10 cellular contexts compared by ENCODE assay signal in the genomic region with DNA sequence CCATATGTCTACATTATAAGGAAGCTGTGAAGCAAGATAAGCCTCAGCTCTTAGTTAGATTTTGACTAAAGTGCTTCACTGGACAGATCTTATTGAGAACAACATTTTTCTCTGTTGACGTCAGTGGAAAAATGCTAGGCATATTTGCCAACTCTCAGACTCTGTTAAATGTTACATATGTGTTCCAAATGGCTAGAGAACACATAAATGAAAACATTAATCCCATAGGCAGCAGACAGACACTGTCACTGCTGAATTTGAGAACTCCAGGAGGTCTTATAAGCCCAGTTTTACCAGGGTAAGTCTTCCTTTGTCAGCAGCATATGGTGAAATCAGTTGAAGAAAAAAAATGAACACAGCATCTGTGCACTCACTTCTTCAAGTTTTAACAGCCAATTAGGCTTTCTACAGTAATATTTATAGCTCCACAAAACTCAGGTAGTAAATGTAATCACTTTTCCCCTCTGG.
A peak's percentile ranks its signal among the peaks of the same experiment; 100 is the strongest.
DNase-seq lines count a peak whose midpoint lies in the region; ATAC-seq and TF ChIP-seq lines count a peak whose summit lies in the region.
"Had no signal": no experiment of that assay in that cellular context is flagged by ENCODE, and none has a peak within 500 bp of the region (broad histone marks: within the 10 kb centered on the region; RNA-seq: fewer than 3 reads in every experiment).

No MANE protein-coding gene starts in this region.

- DNase-seq in CD4-positive, CD25-positive, alpha-beta regulatory T cell: no peak
- DNase-seq in OCI-LY7 (ENCODE audit: low spot score) (peak; percentile 31), fibroblast of peridontal ligament (ENCODE audit: extremely low read depth) (peak; percentile 90), osteocyte (ENCODE audit: extremely low spot score, unreplicated experiment) (no peak)
- no peak for DNase-seq in stimulated activated CD4-positive, alpha-beta T cell treated with anti-CD3 and anti-CD28 coated beads, Interleukin-15, amount 100 ng/mL, for 24 hours
- DNase-seq: NK-92 treated with Interleukin-12 subunit alpha and Interleukin-12 subunit beta, amount 100 ng/mL, for 24 hours had no signal

- H3K4me3 ChIP-seq in CD4-positive, CD25-positive, alpha-beta regulatory T cell (ENCODE audit: low read depth, low read length): no peak overlapping the region
- H3K4me3 ChIP-seq in OCI-LY7 (ENCODE audit: low read depth, low read length, poor library complexity, severe bottlenecking): peak overlapping the region; percentile 47

- peaks cover 22% of the 10 kb centered on the region for H3K4me1 ChIP-seq in CD4-positive, CD25-positive, alpha-beta regulatory T cell (ENCODE audit: control insufficient read depth, insufficient read depth, low read length, poor library complexity, severe bottlenecking)
- H3K4me1 ChIP-seq in OCI-LY7 (ENCODE audit: insufficient read depth, low read length, poor library complexity, severe bottlenecking): peaks cover 95% of the 10 kb centered on the region

- H3K9me2 ChIP-seq in OCI-LY7 (ENCODE audit: insufficient read depth, low read length): no peaks in the 10 kb centered on the region

- ATAC-seq in CD4-positive, CD25-positive, alpha-beta regulatory T cell (ENCODE audit: low read depth in 2 of 2): no peak
- no peak for ATAC-seq in HG03025 (IDR thresholded peaks at IDR 0.05; ENCODE audit: low FRiP score, unreplicated experiment)
- ATAC-seq in HG03432 (IDR thresholded peaks at IDR 0.05; ENCODE audit: unreplicated experiment): no peak
- ATAC-seq in GM21515 (IDR thresholded peaks at IDR 0.05; ENCODE audit: unreplicated experiment): no peak

- H3K36me3 ChIP-seq in CD4-positive, CD25-positive, alpha-beta regulatory T cell (ENCODE audit: control insufficient read depth, insufficient read depth, low read length): no peaks in the 10 kb centered on the region
- peaks cover 41% of the 10 kb centered on the region for H3K36me3 ChIP-seq in OCI-LY7 (ENCODE audit: insufficient read depth, low read length)

- no peaks in the 10 kb centered on the region for H4K20me1 ChIP-seq in OCI-LY7 (ENCODE audit: insufficient read depth, low read length)

- peak overlapping the region; percentile 15 for H3K27ac ChIP-seq in CD4-positive, CD25-positive, alpha-beta regulatory T cell (ENCODE audit: insufficient read depth, low read length, poor library complexity, severe bottlenecking)
- H3K27ac ChIP-seq in OCI-LY7 (ENCODE audit: low read depth, low read length, poor library complexity, severe bottlenecking): peak overlapping the region; percentile 77
- H3K27ac ChIP-seq: C4-2B had no signal

- BruUV-seq in OCI-LY7 (replicated peaks; lab: Mats Ljungman, UMichigan): no TSS peak

- POLR2A ChIA-PET in OCI-LY7 (lab: Charles Lee): interaction anchor here (0.6 to 11.3 kb wide), 13 partner anchors 9 to 932 kb away, joined by 3 to 159 read pairs (median 5); no protein-coding TSS in a partner anchor

- CTCF ChIA-PET in OCI-LY7 (lab: Charles Lee; ENCODE audit: unreplicated experiment): interaction anchor here (1.0 to 1.6 kb wide), 2 partner anchors 12 to 17 kb away, joined by 3 read pairs; no protein-coding TSS in a partner anchor

- peaks cover 80% of the 10 kb centered on the region; the same call in 1 of the 2 replicates for H3K79me2 ChIP-seq in OCI-LY7 (ENCODE audit: insufficient read depth, low read depth, low read length)

- H3K27me3 Mint-ChIP-seq in CD4-positive, CD25-positive, alpha-beta regulatory T cell: no peaks in the 10 kb centered on the region
- no peaks in the 10 kb centered on the region for H3K27me3 Mint-ChIP-seq in osteocyte (ENCODE audit: unreplicated experiment)

- no peaks in the 10 kb centered on the region for H3K27me3 ChIP-seq in CD4-positive, CD25-positive, alpha-beta regulatory T cell (ENCODE audit: control insufficient read depth, insufficient read depth, low read length)

- peak overlapping the region; percentile 36; the same call in 1 of the 2 replicates for H2AFZ ChIP-seq in OCI-LY7 (ENCODE audit: low read length)

- H3K9me3 Mint-ChIP-seq in CD4-positive, CD25-positive, alpha-beta regulatory T cell: peaks cover 0 to 7% (median 6%) of the 10 kb centered on the region in 7 donors
- H3K9me3 Mint-ChIP-seq in osteocyte (ENCODE audit: unreplicated experiment): no peaks in the 10 kb centered on the region

- TF ChIP-seq CTCF in OCI-LY7 (conservative IDR thresholded peaks at IDR 0.05; ENCODE audit: low read length) (no peak), osteocyte (IDR thresholded peaks at IDR 0.05) (no peak)

- no peaks in the 10 kb centered on the region for H3K9me3 ChIP-seq in CD4-positive, CD25-positive, alpha-beta regulatory T cell (ENCODE audit: control insufficient read depth in 2 of 2, low read length in 2 of 2)
- H3K9me3 ChIP-seq in OCI-LY7 (ENCODE audit: low read length): peaks cover 28% of the 10 kb centered on the region

- H3K36me3 Mint-ChIP-seq in CD4-positive, CD25-positive, alpha-beta regulatory T cell: peaks cover 25% of the 10 kb centered on the region
- peaks cover 5% of the 10 kb centered on the region for H3K36me3 Mint-ChIP-seq in osteocyte (ENCODE audit: unreplicated experiment)

- H3K4me2 ChIP-seq in OCI-LY7 (ENCODE audit: low read length): peak overlapping the region; percentile 69

- no peak overlapping the region for H3K27ac Mint-ChIP-seq in CD4-positive, CD25-positive, alpha-beta regulatory T cell
- H3K27ac Mint-ChIP-seq in osteocyte (ENCODE audit: unreplicated experiment): peak overlapping the region; percentile 84

- intact Hi-C loops in OCI-LY7 (cut with micrococcal nuclease; ENCODE audit: unreplicated experiment): no loop called here

- H3K4me3 Mint-ChIP-seq in CD4-positive, CD25-positive, alpha-beta regulatory T cell: no peak overlapping the region
- no peak overlapping the region for H3K4me3 Mint-ChIP-seq in osteocyte (ENCODE audit: unreplicated experiment)

- peaks cover 60 to 82% (median 63%) of the 10 kb centered on the region in 4 donors for H3K4me1 Mint-ChIP-seq in CD4-positive, CD25-positive, alpha-beta regulatory T cell
- peaks cover 68% of the 10 kb centered on the region for H3K4me1 Mint-ChIP-seq in osteocyte (ENCODE audit: unreplicated experiment)

Comparison
In these comparisons a context has a peak if more than half of its experiments do, and no peak if none do; other contexts are left out.
1. DNase-seq: peak in OCI-LY7 (single experiment) and fibroblast of peridontal ligament (single experiment); none in CD4-positive, CD25-positive, alpha-beta regulatory T cell (0 of 3), osteocyte (single experiment) and stimulated activated CD4-positive, alpha-beta T cell treated with anti-CD3 and anti-CD28 coated beads, Interleukin-15, amount 100 ng/mL, for 24 hours (single experiment).